Comparison of ENCODE assay signal across 38 cellular contexts in the genomic region with DNA sequence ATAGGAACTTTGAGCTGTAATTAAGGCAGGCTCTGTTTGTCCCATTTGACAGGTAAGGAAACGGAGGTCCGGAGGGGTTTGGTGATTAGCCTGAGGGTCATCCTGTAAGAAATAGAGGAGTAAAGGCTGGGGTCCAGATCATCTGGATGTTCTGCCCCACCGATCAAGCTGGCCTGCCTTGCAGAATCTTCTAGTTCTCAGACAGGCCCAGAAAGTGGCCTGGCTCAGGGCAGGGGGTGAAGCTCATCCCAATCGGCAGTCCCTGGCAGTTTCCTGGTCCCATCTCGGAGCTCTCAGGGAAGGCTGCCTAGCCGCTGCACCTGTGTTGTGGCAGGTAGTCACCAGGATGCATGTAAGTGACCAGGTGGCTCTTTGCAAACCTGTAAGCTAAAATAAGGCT. TPM values are rescaled to one million over a fixed set of nuclear protein-coding genes. Genes with fewer than 3 reads are reported as not detected.
"Had no signal": no experiment of that assay in that cellular context is flagged by ENCODE, and none has a peak within 500 bp of the region (broad histone marks: within the 10 kb centered on the region; RNA-seq: fewer than 3 reads in every experiment).

No MANE protein-coding gene starts in this region.

- H3K9me3 ChIP-seq: ascending aorta, breast epithelium, esophagus muscularis mucosa, gastrocnemius medialis had no signal

- H3K36me3 ChIP-seq: ascending aorta, breast epithelium, gastrocnemius medialis had no signal

- H3K27ac ChIP-seq: ascending aorta, breast epithelium, esophagus muscularis mucosa, foreskin keratinocyte, gastrocnemius medialis, WERI-Rb-1 had no signal

- FAIRE-seq: colon had no signal

- ATAC-seq: activated CD4-positive, alpha-beta T cell treated with anti-CD3 and anti-CD28 coated beads for 36 hours; activated CD8-positive, alpha-beta memory T cell treated with anti-CD3 and anti-CD28 coated beads, Interleukin-2, amount 10 ng/mL, durations not matched to agents 7 days and 5 days; activated CD8-positive, alpha-beta T cell treated with anti-CD3 and anti-CD28 coated beads, Interleukin-2, amount 10 ng/mL, durations not matched to agents 7 days and 5 days; activated naive CD4-positive, alpha-beta T cell treated with anti-CD3 and anti-CD28 coated beads, Interleukin-2, amount 50 U/mL, for 72 hours; effector memory CD8-positive, alpha-beta T cell; foreskin keratinocyte; gastrocnemius medialis; T-helper 17 cell had no signal

- H3K4me3 Mint-ChIP-seq: activated B cell treated with CpG ODN at 0.5 μM for 24 hours; activated CD4-positive, alpha-beta memory T cell treated with anti-CD3 and anti-CD28 coated beads for 36 hours; activated CD4-positive, alpha-beta T cell treated with anti-CD3 and anti-CD28 coated beads for 36 hours; activated CD4-positive, alpha-beta T cell treated with anti-CD3 and anti-CD28 coated beads, Interleukin-2, amount 10 ng/mL, durations not matched to agents 24 days and 14 days; activated CD8-positive, alpha-beta memory T cell treated with anti-CD3 and anti-CD28 coated beads, Interleukin-2, amount 10 ng/mL, durations not matched to agents 7 days and 5 days; activated CD8-positive, alpha-beta T cell treated with anti-CD3 and anti-CD28 coated beads, Interleukin-2, amount 10 ng/mL, durations not matched to agents 7 days and 5 days; activated naive CD4-positive, alpha-beta T cell treated with anti-CD3 and anti-CD28 coated beads, Interleukin-2, amount 10 ng/mL, durations not matched to agents 7 days and 5 days; activated naive CD8-positive, alpha-beta T cell treated with anti-CD3 and anti-CD28 coated beads, Interleukin-2, amount 10 ng/mL, durations not matched to agents 7 days and 5 days; activated T-helper 1 cell treated with anti-CD3 and anti-CD28 coated beads, Interleukin-12 subunit alpha, Interleukin-12 subunit beta, Interleukin-2, Interleukin-4 antibody, amounts not matched to agents 30 ng/mL and 10 ng/mL and 1 ng/mL, durations not matched to agents 14 hours and 24 hours and 36 hours; brain; central memory CD8-positive, alpha-beta T cell; effector memory CD8-positive, alpha-beta T cell; T-helper 17 cell; T-helper 2 cell treated with Interferon-gamma antibody and Interleukin-4, amounts not matched to agents 5 μg/mL and 100 μg/mL, for 36 hours had no signal

- H3K27me3 Mint-ChIP-seq: activated B cell treated with CpG ODN at 0.5 μM for 24 hours, T-helper 17 cell had no signal

- H3K4me3 ChIP-seq: ascending aorta, breast epithelium, esophagus muscularis mucosa, gastrocnemius medialis had no signal

- H3K9me3 Mint-ChIP-seq: activated B cell treated with CpG ODN at 0.5 μM for 24 hours; activated CD4-positive, alpha-beta memory T cell treated with anti-CD3 and anti-CD28 coated beads for 36 hours; activated CD4-positive, alpha-beta T cell treated with anti-CD3 and anti-CD28 coated beads, Interleukin-2, amount 10 ng/mL, durations not matched to agents 24 days and 14 days; activated naive CD4-positive, alpha-beta T cell treated with anti-CD3 and anti-CD28 coated beads, Interleukin-2, amount 10 ng/mL, durations not matched to agents 7 days and 5 days; activated naive CD4-positive, alpha-beta T cell treated with anti-CD3 and anti-CD28 coated beads, Interleukin-2, amount 50 U/mL, for 72 hours; activated naive CD8-positive, alpha-beta T cell treated with anti-CD3 and anti-CD28 coated beads, Interleukin-2, amount 10 ng/mL, durations not matched to agents 7 days and 5 days; activated T-helper 1 cell treated with anti-CD3 and anti-CD28 coated beads, Interleukin-12 subunit alpha, Interleukin-12 subunit beta, Interleukin-2, Interleukin-4 antibody, amounts not matched to agents 30 ng/mL and 10 ng/mL and 1 ng/mL, durations not matched to agents 14 hours and 24 hours and 36 hours; activated T-helper 2 cell treated with anti-CD3 and anti-CD28 coated beads, Interferon-gamma antibody, Interleukin-2, Interleukin-4, amounts not matched to agents 10 μg/mL and 5 μg/mL and 100 μg/mL, durations not matched to agents 14 hours and 24 hours and 36 hours; brain; central memory CD8-positive, alpha-beta T cell; effector memory CD8-positive, alpha-beta T cell; T-helper 2 cell treated with Interferon-gamma antibody and Interleukin-4, amounts not matched to agents 5 μg/mL and 100 μg/mL, for 36 hours had no signal

- DNase-seq: activated B cell treated with CpG ODN at 0.5 μM for 24 hours; activated CD4-positive, alpha-beta memory T cell treated with anti-CD3 and anti-CD28 coated beads for 36 hours; activated CD4-positive, alpha-beta T cell treated with anti-CD3 and anti-CD28 coated beads for 36 hours; activated CD4-positive, alpha-beta T cell treated with anti-CD3 and anti-CD28 coated beads, Interleukin-2, amount 10 ng/mL, durations not matched to agents 24 days and 14 days; activated CD4-positive, CD25-positive, alpha-beta regulatory T cell treated with anti-CD3 and anti-CD28 coated beads, Interleukin-2, amount 50 U/mL, for 72 hours; activated CD8-positive, alpha-beta memory T cell treated with anti-CD3 and anti-CD28 coated beads, Interleukin-2, amount 10 ng/mL, durations not matched to agents 7 days and 5 days; activated CD8-positive, alpha-beta memory T cell treated with anti-CD3 and anti-CD28 coated beads, Interleukin-2, amount 50 U/mL, for 4 hours; activated CD8-positive, alpha-beta T cell treated with anti-CD3 and anti-CD28 coated beads, Interleukin-2, amount 10 ng/mL, durations not matched to agents 7 days and 5 days; activated effector memory CD4-positive, alpha-beta T cell treated with anti-CD3 and anti-CD28 coated beads, Interleukin-2, amount 50 U/mL, for 16 hours; activated naive CD4-positive, alpha-beta T cell; activated naive CD4-positive, alpha-beta T cell treated with anti-CD3 and anti-CD28 coated beads, Interleukin-2, amount 10 ng/mL, durations not matched to agents 7 days and 5 days; activated naive CD8-positive, alpha-beta T cell treated with anti-CD3 and anti-CD28 coated beads, Interleukin-2, amount 10 ng/mL, durations not matched to agents 7 days and 5 days; activated T-cell treated with anti-CD3 and anti-CD28 coated beads, Interleukin-2, amount 50 U/mL, for 1 hour; activated T-cell treated with anti-CD3 and anti-CD28 coated beads, Interleukin-2, amount 50 U/mL, for 48 hours; cortex of kidney; dermis blood vessel endothelial cell; effector CD4-positive, alpha-beta T cell; effector memory CD8-positive, alpha-beta T cell; erythroblast; foreskin keratinocyte; gastrocnemius medialis; T-helper 1 cell; T-helper 17 cell; T1000; WERI-Rb-1 had no signal

- H3K36me3 Mint-ChIP-seq: activated CD4-positive, alpha-beta memory T cell treated with anti-CD3 and anti-CD28 coated beads for 36 hours; activated CD8-positive, alpha-beta memory T cell treated with anti-CD3 and anti-CD28 coated beads, Interleukin-2, amount 10 ng/mL, durations not matched to agents 7 days and 5 days had no signal

- H3K4me1 ChIP-seq: breast epithelium had no signal

- H3K27me3 ChIP-seq: ascending aorta, breast epithelium, esophagus muscularis mucosa, foreskin keratinocyte had no signal

- H3K27ac Mint-ChIP-seq: activated B cell treated with CpG ODN at 0.5 μM for 24 hours; activated CD4-positive, alpha-beta memory T cell treated with anti-CD3 and anti-CD28 coated beads for 36 hours; activated CD4-positive, alpha-beta T cell treated with anti-CD3 and anti-CD28 coated beads for 36 hours; activated CD4-positive, alpha-beta T cell treated with anti-CD3 and anti-CD28 coated beads, Interleukin-2, amount 10 ng/mL, durations not matched to agents 24 days and 14 days; activated CD8-positive, alpha-beta memory T cell treated with anti-CD3 and anti-CD28 coated beads, Interleukin-2, amount 10 ng/mL, durations not matched to agents 7 days and 5 days; activated CD8-positive, alpha-beta T cell treated with anti-CD3 and anti-CD28 coated beads, Interleukin-2, amount 10 ng/mL, durations not matched to agents 7 days and 5 days; activated naive CD4-positive, alpha-beta T cell treated with anti-CD3 and anti-CD28 coated beads, Interleukin-2, amount 10 ng/mL, durations not matched to agents 7 days and 5 days; activated naive CD4-positive, alpha-beta T cell treated with anti-CD3 and anti-CD28 coated beads, Interleukin-2, amount 50 U/mL, for 72 hours; activated naive CD8-positive, alpha-beta T cell treated with anti-CD3 and anti-CD28 coated beads, Interleukin-2, amount 10 ng/mL, durations not matched to agents 7 days and 5 days; activated T-helper 1 cell treated with anti-CD3 and anti-CD28 coated beads, Interleukin-12 subunit alpha, Interleukin-12 subunit beta, Interleukin-2, Interleukin-4 antibody, amounts not matched to agents 30 ng/mL and 10 ng/mL and 1 ng/mL, durations not matched to agents 14 hours and 24 hours and 36 hours; activated T-helper 2 cell treated with anti-CD3 and anti-CD28 coated beads, Interferon-gamma antibody, Interleukin-2, Interleukin-4, amounts not matched to agents 10 μg/mL and 5 μg/mL and 100 μg/mL, durations not matched to agents 14 hours and 24 hours and 36 hours; brain; effector memory CD8-positive, alpha-beta T cell; T-helper 17 cell; T-helper 2 cell treated with Interferon-gamma antibody and Interleukin-4, amounts not matched to agents 5 μg/mL and 100 μg/mL, for 36 hours had no signal

RNA-seq across cellular contexts. Expression of a gene that starts 4.2 kb away (rescaled TPM):
- total RNA-seq: ascending aorta, cardiac septum, T-helper 17 cell had no signal

RNA-seq across cellular contexts. Expression of a gene that starts 13.6 kb away (rescaled TPM):
- total RNA-seq: activated B cell treated with CpG ODN at 0.5 μM for 24 hours; activated CD4-positive, alpha-beta memory T cell treated with anti-CD3 and anti-CD28 coated beads for 36 hours; activated CD4-positive, alpha-beta T cell treated with anti-CD3 and anti-CD28 coated beads for 36 hours; activated CD4-positive, alpha-beta T cell treated with anti-CD3 and anti-CD28 coated beads, Interleukin-2, amount 10 ng/mL, durations not matched to agents 24 days and 14 days; activated CD8-positive, alpha-beta memory T cell treated with anti-CD3 and anti-CD28 coated beads for 36 hours; activated CD8-positive, alpha-beta memory T cell treated with anti-CD3 and anti-CD28 coated beads, Interleukin-2, amount 10 ng/mL, durations not matched to agents 7 days and 5 days; activated CD8-positive, alpha-beta T cell treated with anti-CD3 and anti-CD28 coated beads, Interleukin-2, amount 10 ng/mL, durations not matched to agents 7 days and 5 days; activated naive CD4-positive, alpha-beta T cell treated with anti-CD3 and anti-CD28 coated beads, Interleukin-2, amount 50 U/mL, for 72 hours; activated naive CD8-positive, alpha-beta T cell treated with anti-CD3 and anti-CD28 coated beads, Interleukin-2, amount 10 ng/mL, durations not matched to agents 7 days and 5 days; activated T-helper 1 cell treated with anti-CD3 and anti-CD28 coated beads, Interleukin-12 subunit alpha, Interleukin-12 subunit beta, Interleukin-2, Interleukin-4 antibody, amounts not matched to agents 30 ng/mL and 10 ng/mL and 1 ng/mL, durations not matched to agents 14 hours and 24 hours and 36 hours; activated T-helper 2 cell treated with anti-CD3 and anti-CD28 coated beads, Interferon-gamma antibody, Interleukin-2, Interleukin-4, amounts not matched to agents 10 μg/mL and 5 μg/mL and 100 μg/mL, durations not matched to agents 14 hours and 24 hours and 36 hours; ascending aorta; breast epithelium; cardiac septum; dermis blood vessel endothelial cell; esophagus muscularis mucosa; foreskin keratinocyte; gastrocnemius medialis; glomerular endothelial cell; T-helper 17 cell had no signal
